Comparison of ENCODE assay signal across 1 cellular context in the genomic region with DNA sequence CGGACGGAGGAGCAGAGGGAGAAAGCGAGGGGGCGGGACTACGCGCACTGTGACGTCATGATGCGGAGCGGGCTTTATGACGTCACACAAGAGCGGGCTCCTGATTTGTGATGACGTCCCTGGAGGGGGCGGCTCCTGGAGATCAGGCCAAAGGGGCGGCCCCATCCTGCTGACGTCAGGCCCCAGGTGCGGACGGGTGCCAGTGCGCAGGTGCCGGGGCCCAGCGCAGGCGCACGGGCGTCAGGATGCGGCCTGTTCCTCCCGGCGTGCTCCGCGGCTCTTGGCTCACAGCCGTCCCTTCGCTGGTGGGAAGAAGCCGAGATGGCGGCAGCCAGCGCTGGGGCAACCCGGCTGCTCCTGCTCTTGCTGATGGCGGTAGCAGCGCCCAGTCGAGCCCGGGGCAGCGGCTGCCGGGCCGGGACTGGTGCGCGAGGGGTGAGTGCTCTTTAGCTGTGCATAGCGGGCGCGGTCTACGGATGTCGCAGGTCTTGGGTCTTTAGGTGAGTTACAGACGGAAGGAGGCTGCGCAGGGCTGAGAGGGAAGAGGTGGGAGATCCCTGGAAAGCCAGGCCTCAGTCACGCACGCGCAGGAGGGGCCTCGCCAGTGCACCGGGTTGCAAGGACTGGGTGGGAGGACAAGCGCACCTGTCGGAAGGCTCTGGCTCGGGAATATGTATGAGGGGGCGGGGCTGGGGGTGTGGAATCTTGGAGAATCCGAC.
TF ChIP-seq lines count a peak whose summit lies in the region.

A gene (plus strand): TSS at position 284 of the 719 bp plus-strand sequence. CDS start 38 bp downstream, at position 322.
A gene (minus strand): TSS at position 625 of the 719 bp plus-strand sequence. CDS start 460 bp downstream, at position 165.

TF ChIP-seq in K562, 482 proteins besides CTCF, POLR2A, EP300 and RAD21 (continued from another document and continues in another):
- TF ChIP-seq, protein P1, sequence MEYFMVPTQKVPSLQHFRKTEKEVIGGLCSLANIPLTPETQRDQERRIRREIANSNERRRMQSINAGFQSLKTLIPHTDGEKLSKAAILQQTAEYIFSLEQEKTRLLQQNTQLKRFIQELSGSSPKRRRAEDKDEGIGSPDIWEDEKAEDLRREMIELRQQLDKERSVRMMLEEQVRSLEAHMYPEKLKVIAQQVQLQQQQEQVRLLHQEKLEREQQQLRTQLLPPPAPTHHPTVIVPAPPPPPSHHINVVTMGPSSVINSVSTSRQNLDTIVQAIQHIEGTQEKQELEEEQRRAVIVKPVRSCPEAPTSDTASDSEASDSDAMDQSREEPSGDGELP (CRISPR knock-in tag; IDR thresholded peaks at IDR 0.05; ENCODE audit: borderline replicate concordance), result peak; percentile 88
- peak; percentile 17 for TF ChIP-seq HNRNPLL (IDR thresholded peaks at IDR 0.05; ENCODE audit: low read depth, low read length, poor library complexity, severe bottlenecking)
- TF ChIP-seq MCM2 (IDR thresholded peaks at IDR 0.05; ENCODE audit: low read depth), result no peak
- TF ChIP-seq NEUROD1 (IDR thresholded peaks at IDR 0.05; ENCODE audit: borderline replicate concordance, low read depth, low read length, partially characterized antibody), result no peak
- TF ChIP-seq CHD2 (IDR thresholded peaks at IDR 0.05; ENCODE audit: low read depth, low read length), result no peak
- TF ChIP-seq, protein P2, sequence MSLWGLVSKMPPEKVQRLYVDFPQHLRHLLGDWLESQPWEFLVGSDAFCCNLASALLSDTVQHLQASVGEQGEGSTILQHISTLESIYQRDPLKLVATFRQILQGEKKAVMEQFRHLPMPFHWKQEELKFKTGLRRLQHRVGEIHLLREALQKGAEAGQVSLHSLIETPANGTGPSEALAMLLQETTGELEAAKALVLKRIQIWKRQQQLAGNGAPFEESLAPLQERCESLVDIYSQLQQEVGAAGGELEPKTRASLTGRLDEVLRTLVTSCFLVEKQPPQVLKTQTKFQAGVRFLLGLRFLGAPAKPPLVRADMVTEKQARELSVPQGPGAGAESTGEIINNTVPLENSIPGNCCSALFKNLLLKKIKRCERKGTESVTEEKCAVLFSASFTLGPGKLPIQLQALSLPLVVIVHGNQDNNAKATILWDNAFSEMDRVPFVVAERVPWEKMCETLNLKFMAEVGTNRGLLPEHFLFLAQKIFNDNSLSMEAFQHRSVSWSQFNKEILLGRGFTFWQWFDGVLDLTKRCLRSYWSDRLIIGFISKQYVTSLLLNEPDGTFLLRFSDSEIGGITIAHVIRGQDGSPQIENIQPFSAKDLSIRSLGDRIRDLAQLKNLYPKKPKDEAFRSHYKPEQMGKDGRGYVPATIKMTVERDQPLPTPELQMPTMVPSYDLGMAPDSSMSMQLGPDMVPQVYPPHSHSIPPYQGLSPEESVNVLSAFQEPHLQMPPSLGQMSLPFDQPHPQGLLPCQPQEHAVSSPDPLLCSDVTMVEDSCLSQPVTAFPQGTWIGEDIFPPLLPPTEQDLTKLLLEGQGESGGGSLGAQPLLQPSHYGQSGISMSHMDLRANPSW (CRISPR knock-in tag; IDR thresholded peaks at IDR 0.05), result no peak
- TF ChIP-seq BRCA1 (IDR thresholded peaks at IDR 0.05), result no peak
- no peak for TF ChIP-seq BRCA1 (CRISPR knock-in tag; IDR thresholded peaks at IDR 0.05)
- no peak for TF ChIP-seq ZNF830 (CRISPR knock-in tag; IDR thresholded peaks at IDR 0.05)
- TF ChIP-seq FOXJ2 (tag; IDR thresholded peaks at IDR 0.05), result no peak
- no peak for TF ChIP-seq HMG20B (CRISPR knock-in tag; IDR thresholded peaks at IDR 0.05)
- no peak for TF ChIP-seq MAFF (IDR thresholded peaks at IDR 0.05; ENCODE audit: low read length)
- TF ChIP-seq ESRRA (IDR thresholded peaks at IDR 0.05; ENCODE audit: borderline replicate concordance, low read depth), result peak; percentile 85; the same call in 1 of the 2 replicates
- no peak for TF ChIP-seq ZKSCAN8 (CRISPR knock-in tag; IDR thresholded peaks at IDR 0.05)
- TF ChIP-seq, protein P3, sequence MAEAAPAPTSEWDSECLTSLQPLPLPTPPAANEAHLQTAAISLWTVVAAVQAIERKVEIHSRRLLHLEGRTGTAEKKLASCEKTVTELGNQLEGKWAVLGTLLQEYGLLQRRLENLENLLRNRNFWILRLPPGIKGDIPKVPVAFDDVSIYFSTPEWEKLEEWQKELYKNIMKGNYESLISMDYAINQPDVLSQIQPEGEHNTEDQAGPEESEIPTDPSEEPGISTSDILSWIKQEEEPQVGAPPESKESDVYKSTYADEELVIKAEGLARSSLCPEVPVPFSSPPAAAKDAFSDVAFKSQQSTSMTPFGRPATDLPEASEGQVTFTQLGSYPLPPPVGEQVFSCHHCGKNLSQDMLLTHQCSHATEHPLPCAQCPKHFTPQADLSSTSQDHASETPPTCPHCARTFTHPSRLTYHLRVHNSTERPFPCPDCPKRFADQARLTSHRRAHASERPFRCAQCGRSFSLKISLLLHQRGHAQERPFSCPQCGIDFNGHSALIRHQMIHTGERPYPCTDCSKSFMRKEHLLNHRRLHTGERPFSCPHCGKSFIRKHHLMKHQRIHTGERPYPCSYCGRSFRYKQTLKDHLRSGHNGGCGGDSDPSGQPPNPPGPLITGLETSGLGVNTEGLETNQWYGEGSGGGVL (CRISPR knock-in tag; IDR thresholded peaks at IDR 0.05), result no peak
- no peak for TF ChIP-seq YBX1 (IDR thresholded peaks at IDR 0.05)
- TF ChIP-seq L3MBTL2 (IDR thresholded peaks at IDR 0.05), result peak; percentile 67
- TF ChIP-seq GABPB1 (CRISPR knock-in tag; IDR thresholded peaks at IDR 0.05), result peak; percentile 77; the same call in 1 of the 2 replicates
- no peak for TF ChIP-seq ZNF253 (CRISPR knock-in tag; conservative IDR thresholded peaks at IDR 0.05)
- no peak for TF ChIP-seq ZNF586 (CRISPR knock-in tag; conservative IDR thresholded peaks at IDR 0.05)
- no peak for TF ChIP-seq MIER1 (IDR thresholded peaks at IDR 0.05; ENCODE audit: low read depth)
- no peak for TF ChIP-seq ZNF696 (CRISPR knock-in tag; conservative IDR thresholded peaks at IDR 0.05)
- TF ChIP-seq ZNF316 (IDR thresholded peaks at IDR 0.05), result peak; percentile 54; the same call in 1 of the 2 replicates
- TF ChIP-seq ZNF311 (CRISPR knock-in tag; IDR thresholded peaks at IDR 0.05), result 0 out of 2 replicates have a peak, but pooled peaks have one; percentile 50
- no peak for TF ChIP-seq ZNF224 (CRISPR knock-in tag; IDR thresholded peaks at IDR 0.05)
- TF ChIP-seq SAP30 (IDR thresholded peaks at IDR 0.05; ENCODE audit: borderline replicate concordance, insufficient read depth, low read depth, low read length, poor library complexity, severe bottlenecking), result peak; percentile 60
- no peak for TF ChIP-seq ZNF23 (CRISPR knock-in tag; IDR thresholded peaks at IDR 0.05)
- peak; percentile 66 for TF ChIP-seq HMGN3 (IDR thresholded peaks at IDR 0.05; ENCODE audit: borderline replicate concordance, extremely low read depth, insufficient read length, low read depth, low read length)
- no peak for TF ChIP-seq DACH1 (IDR thresholded peaks at IDR 0.05; ENCODE audit: partially characterized antibody)
- TF ChIP-seq PTTG1 (tag; IDR thresholded peaks at IDR 0.05; ENCODE audit: low read depth), result no peak
- TF ChIP-seq BCOR (IDR thresholded peaks at IDR 0.05), result no peak
- TF ChIP-seq FOXJ3 (CRISPR knock-in tag; IDR thresholded peaks at IDR 0.05), result no peak
- TF ChIP-seq EZH2 (IDR thresholded peaks at IDR 0.05; ENCODE audit: borderline replicate concordance, low read depth, low read length), result no peak
- TF ChIP-seq, protein P4, sequence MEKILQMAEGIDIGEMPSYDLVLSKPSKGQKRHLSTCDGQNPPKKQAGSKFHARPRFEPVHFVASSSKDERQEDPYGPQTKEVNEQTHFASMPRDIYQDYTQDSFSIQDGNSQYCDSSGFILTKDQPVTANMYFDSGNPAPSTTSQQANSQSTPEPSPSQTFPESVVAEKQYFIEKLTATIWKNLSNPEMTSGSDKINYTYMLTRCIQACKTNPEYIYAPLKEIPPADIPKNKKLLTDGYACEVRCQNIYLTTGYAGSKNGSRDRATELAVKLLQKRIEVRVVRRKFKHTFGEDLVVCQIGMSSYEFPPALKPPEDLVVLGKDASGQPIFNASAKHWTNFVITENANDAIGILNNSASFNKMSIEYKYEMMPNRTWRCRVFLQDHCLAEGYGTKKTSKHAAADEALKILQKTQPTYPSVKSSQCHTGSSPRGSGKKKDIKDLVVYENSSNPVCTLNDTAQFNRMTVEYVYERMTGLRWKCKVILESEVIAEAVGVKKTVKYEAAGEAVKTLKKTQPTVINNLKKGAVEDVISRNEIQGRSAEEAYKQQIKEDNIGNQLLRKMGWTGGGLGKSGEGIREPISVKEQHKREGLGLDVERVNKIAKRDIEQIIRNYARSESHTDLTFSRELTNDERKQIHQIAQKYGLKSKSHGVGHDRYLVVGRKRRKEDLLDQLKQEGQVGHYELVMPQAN (IDR thresholded peaks at IDR 0.05; ENCODE audit: borderline replicate concordance), result peak; percentile 65; the same call in 1 of the 2 replicates
- TF ChIP-seq JUNB (CRISPR knock-in tag; conservative IDR thresholded peaks at IDR 0.05), result peak; percentile 93
- no peak for TF ChIP-seq ZNF76 (CRISPR knock-in tag; IDR thresholded peaks at IDR 0.05; ENCODE audit: borderline replicate concordance)
- TF ChIP-seq, protein P5, sequence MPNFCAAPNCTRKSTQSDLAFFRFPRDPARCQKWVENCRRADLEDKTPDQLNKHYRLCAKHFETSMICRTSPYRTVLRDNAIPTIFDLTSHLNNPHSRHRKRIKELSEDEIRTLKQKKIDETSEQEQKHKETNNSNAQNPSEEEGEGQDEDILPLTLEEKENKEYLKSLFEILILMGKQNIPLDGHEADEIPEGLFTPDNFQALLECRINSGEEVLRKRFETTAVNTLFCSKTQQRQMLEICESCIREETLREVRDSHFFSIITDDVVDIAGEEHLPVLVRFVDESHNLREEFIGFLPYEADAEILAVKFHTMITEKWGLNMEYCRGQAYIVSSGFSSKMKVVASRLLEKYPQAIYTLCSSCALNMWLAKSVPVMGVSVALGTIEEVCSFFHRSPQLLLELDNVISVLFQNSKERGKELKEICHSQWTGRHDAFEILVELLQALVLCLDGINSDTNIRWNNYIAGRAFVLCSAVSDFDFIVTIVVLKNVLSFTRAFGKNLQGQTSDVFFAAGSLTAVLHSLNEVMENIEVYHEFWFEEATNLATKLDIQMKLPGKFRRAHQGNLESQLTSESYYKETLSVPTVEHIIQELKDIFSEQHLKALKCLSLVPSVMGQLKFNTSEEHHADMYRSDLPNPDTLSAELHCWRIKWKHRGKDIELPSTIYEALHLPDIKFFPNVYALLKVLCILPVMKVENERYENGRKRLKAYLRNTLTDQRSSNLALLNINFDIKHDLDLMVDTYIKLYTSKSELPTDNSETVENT (CRISPR knock-in tag; IDR thresholded peaks at IDR 0.05), result no peak
- TF ChIP-seq FIP1L1 (IDR thresholded peaks at IDR 0.05; ENCODE audit: low read depth, low read length, poor library complexity, severe bottlenecking), result no peak
- TF ChIP-seq, protein P6, sequence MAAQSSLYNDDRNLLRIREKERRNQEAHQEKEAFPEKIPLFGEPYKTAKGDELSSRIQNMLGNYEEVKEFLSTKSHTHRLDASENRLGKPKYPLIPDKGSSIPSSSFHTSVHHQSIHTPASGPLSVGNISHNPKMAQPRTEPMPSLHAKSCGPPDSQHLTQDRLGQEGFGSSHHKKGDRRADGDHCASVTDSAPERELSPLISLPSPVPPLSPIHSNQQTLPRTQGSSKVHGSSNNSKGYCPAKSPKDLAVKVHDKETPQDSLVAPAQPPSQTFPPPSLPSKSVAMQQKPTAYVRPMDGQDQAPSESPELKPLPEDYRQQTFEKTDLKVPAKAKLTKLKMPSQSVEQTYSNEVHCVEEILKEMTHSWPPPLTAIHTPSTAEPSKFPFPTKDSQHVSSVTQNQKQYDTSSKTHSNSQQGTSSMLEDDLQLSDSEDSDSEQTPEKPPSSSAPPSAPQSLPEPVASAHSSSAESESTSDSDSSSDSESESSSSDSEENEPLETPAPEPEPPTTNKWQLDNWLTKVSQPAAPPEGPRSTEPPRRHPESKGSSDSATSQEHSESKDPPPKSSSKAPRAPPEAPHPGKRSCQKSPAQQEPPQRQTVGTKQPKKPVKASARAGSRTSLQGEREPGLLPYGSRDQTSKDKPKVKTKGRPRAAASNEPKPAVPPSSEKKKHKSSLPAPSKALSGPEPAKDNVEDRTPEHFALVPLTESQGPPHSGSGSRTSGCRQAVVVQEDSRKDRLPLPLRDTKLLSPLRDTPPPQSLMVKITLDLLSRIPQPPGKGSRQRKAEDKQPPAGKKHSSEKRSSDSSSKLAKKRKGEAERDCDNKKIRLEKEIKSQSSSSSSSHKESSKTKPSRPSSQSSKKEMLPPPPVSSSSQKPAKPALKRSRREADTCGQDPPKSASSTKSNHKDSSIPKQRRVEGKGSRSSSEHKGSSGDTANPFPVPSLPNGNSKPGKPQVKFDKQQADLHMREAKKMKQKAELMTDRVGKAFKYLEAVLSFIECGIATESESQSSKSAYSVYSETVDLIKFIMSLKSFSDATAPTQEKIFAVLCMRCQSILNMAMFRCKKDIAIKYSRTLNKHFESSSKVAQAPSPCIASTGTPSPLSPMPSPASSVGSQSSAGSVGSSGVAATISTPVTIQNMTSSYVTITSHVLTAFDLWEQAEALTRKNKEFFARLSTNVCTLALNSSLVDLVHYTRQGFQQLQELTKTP (IDR thresholded peaks at IDR 0.05; ENCODE audit: low read depth in 1 of 2, partially characterized antibody in 2 of 2), result no peak
- TF ChIP-seq FOXK2 (conservative IDR thresholded peaks at IDR 0.05 in 1 of 2, IDR thresholded peaks at IDR 0.05 in 1 of 2; ENCODE audit: low read depth in 2 of 2), result no peak; a peak in 1 of 4 replicates
- TF ChIP-seq NFE2 (IDR thresholded peaks at IDR 0.05; ENCODE audit: low read depth), result peak; percentile 45; the same call in 1 of the 2 replicates
- peak; percentile 77 for TF ChIP-seq EGR1 (conservative IDR thresholded peaks at IDR 0.05)
- 0 out of 2 replicates have a peak, but pooled peaks have one; percentile 30 for TF ChIP-seq CBFA2T3 (IDR thresholded peaks at IDR 0.05)
- TF ChIP-seq ADNP (tag; IDR thresholded peaks at IDR 0.05), result no peak
- no peak for TF ChIP-seq ZNF444 (CRISPR knock-in tag; IDR thresholded peaks at IDR 0.05)
- peak; percentile 100 for TF ChIP-seq NRF1 (conservative IDR thresholded peaks at IDR 0.05 in 1 of 2, IDR thresholded peaks at IDR 0.05 in 1 of 2)
- peak; percentile 31 for TF ChIP-seq CCNT2 (IDR thresholded peaks at IDR 0.05; ENCODE audit: borderline replicate concordance, extremely low read depth, insufficient read length, low read depth, low read length)
- TF ChIP-seq, protein P7, sequence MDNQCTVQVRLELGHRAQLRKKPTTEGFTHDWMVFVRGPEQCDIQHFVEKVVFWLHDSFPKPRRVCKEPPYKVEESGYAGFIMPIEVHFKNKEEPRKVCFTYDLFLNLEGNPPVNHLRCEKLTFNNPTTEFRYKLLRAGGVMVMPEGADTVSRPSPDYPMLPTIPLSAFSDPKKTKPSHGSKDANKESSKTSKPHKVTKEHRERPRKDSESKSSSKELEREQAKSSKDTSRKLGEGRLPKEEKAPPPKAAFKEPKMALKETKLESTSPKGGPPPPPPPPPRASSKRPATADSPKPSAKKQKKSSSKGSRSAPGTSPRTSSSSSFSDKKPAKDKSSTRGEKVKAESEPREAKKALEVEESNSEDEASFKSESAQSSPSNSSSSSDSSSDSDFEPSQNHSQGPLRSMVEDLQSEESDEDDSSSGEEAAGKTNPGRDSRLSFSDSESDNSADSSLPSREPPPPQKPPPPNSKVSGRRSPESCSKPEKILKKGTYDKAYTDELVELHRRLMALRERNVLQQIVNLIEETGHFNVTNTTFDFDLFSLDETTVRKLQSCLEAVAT (IDR thresholded peaks at IDR 0.05), result no peak
- no peak for TF ChIP-seq IFI16 (CRISPR knock-in tag; IDR thresholded peaks at IDR 0.05)
- TF ChIP-seq TCF3 (CRISPR knock-in tag; IDR thresholded peaks at IDR 0.05), result no peak; the same call in 1 of the 2 replicates
- TF ChIP-seq HDAC2 (IDR thresholded peaks at IDR 0.05), result 0 out of 2 replicates have a peak, but pooled peaks have one; percentile 8
- peak; percentile 87 for TF ChIP-seq RB1 (IDR thresholded peaks at IDR 0.05; ENCODE audit: low read depth)
- no peak for TF ChIP-seq PYGO2 (tag; IDR thresholded peaks at IDR 0.05)
- no peak for TF ChIP-seq PRPF4 (IDR thresholded peaks at IDR 0.05; ENCODE audit: insufficient read depth, low read depth, low read length, poor library complexity, severe bottlenecking)
